ENCODE assay signal across 9 cellular contexts in the genomic region with DNA sequence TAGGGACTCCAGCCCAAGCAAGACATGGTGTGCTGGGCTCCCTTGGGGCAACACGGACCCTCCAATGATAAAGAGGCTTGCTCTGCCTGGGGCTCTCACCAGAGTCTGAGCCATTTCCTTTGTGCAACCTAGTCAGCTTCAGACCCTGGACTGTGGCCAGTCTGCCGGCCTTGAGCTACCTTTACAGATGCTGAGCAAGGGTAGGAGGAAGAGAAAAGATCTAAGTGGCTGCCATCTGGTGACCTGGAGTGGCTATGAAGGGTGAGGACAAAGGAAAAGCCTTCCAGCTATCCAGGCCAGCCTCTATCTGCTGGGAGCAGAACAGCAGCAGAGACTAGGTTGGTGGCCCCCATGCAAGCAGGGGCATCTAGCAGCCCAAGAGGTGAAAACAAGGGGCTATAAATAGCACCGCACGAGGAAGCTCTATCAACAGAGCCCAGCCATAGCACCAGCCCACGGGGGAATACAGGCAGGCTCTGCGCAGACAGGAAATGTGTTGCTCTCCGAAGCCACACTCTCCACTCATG.
DNase-seq lines count a peak whose midpoint lies in the region; ATAC-seq, FAIRE-seq and TF ChIP-seq lines count a peak whose summit lies in the region.
"Had no signal": no experiment of that assay in that cellular context is flagged by ENCODE, and none has a peak within 500 bp of the region (broad histone marks: within the 10 kb centered on the region; RNA-seq: fewer than 3 reads in every experiment).

No MANE protein-coding gene starts in this region.

- H3K4me1 Mint-ChIP-seq in astrocyte (ENCODE audit: low read depth, unreplicated experiment) = peaks cover 29% of the 10 kb centered on the region
- H3K4me1 Mint-ChIP-seq in mesothelial cell of epicardium = peaks cover 39% of the 10 kb centered on the region
- H3K4me1 Mint-ChIP-seq in activated T-helper 1 cell treated with anti-CD3 and anti-CD28 coated beads, Interleukin-12 subunit alpha, Interleukin-12 subunit beta, Interleukin-2, Interleukin-4 antibody, amounts not matched to agents 30 ng/mL and 10 ng/mL and 1 ng/mL, durations not matched to agents 14 hours and 24 hours and 36 hours (ENCODE audit: low read depth) = no peaks in the 10 kb centered on the region

- ATAC-seq in HG03135 (IDR thresholded peaks at IDR 0.05; ENCODE audit: unreplicated experiment) (peak; percentile 49), HG03025 (IDR thresholded peaks at IDR 0.05; ENCODE audit: low FRiP score, unreplicated experiment) (no peak)

- H3K4me1 ChIP-seq in astrocyte (ENCODE audit: insufficient read depth, low read length) = peaks cover 13% of the 10 kb centered on the region

- H3K79me2 ChIP-seq in astrocyte (ENCODE audit: insufficient read depth, low read length) = peaks cover 3% of the 10 kb centered on the region

- H4K20me1 ChIP-seq in astrocyte (ENCODE audit: insufficient read depth, low read length) = peaks cover 52% of the 10 kb centered on the region

- no peak overlapping the region for H3K9ac ChIP-seq in astrocyte (ENCODE audit: low read length)

- no peak overlapping the region for H3K27ac ChIP-seq in astrocyte (ENCODE audit: low read depth, low read length)

- TF ChIP-seq CTCF in GM12865 (IDR thresholded peaks at IDR 0.05; ENCODE audit: insufficient read depth, low read depth, low read length, missing control alignments) (no peak), astrocyte (IDR thresholded peaks at IDR 0.05; ENCODE audit: insufficient read depth, low read depth, low read length) (no peak), mesothelial cell of epicardium (IDR thresholded peaks at IDR 0.05; ENCODE audit: unreplicated experiment) (no peak), GM10266 (IDR thresholded peaks at IDR 0.05; ENCODE audit: control insufficient read depth, insufficient read depth, low read depth, missing control alignments) (no peak)

- H3K9me3 Mint-ChIP-seq in astrocyte (ENCODE audit: unreplicated experiment) (peaks cover 2% of the 10 kb centered on the region), mesothelial cell of epicardium (no peaks in the 10 kb centered on the region)
- no peaks in the 10 kb centered on the region for H3K9me3 Mint-ChIP-seq in activated T-helper 1 cell treated with anti-CD3 and anti-CD28 coated beads, Interleukin-12 subunit alpha, Interleukin-12 subunit beta, Interleukin-2, Interleukin-4 antibody, amounts not matched to agents 30 ng/mL and 10 ng/mL and 1 ng/mL, durations not matched to agents 14 hours and 24 hours and 36 hours

- H3K9me3 ChIP-seq in astrocyte (ENCODE audit: insufficient read depth, low read depth, low read length) = no peaks in the 10 kb centered on the region

- H3K4me3 ChIP-seq in GM12865 (ENCODE audit: low read depth, low read length) = no peak overlapping the region
- H3K4me3 ChIP-seq in astrocyte (ENCODE audit: insufficient read depth, low read depth, low read length) = no peak overlapping the region

- no peak overlapping the region for H2AFZ ChIP-seq in astrocyte (ENCODE audit: low read depth, low read length)

- H3K4me2 ChIP-seq in astrocyte (ENCODE audit: low read length) = peak overlapping the region; percentile 36

- DNase-seq in GM12865 (ENCODE audit: low read depth) (peak; percentile 29), astrocyte (ENCODE audit: low read depth) (no peak), mesothelial cell of epicardium (ENCODE audit: low spot score in 2 of 2, unreplicated experiment in 2 of 2) (no peak), DMS79 (lab: John Stamatoyannopoulos, UW) (no peak), GM10266 (ENCODE audit: extremely low spot score) (no peak)
- DNase-seq in activated T-helper 1 cell treated with anti-CD3 and anti-CD28 coated beads, Interleukin-12 subunit alpha, Interleukin-12 subunit beta, Interleukin-2, Interleukin-4 antibody, amounts not matched to agents 30 ng/mL and 10 ng/mL and 1 ng/mL, durations not matched to agents 14 hours and 24 hours and 36 hours (ENCODE audit: low spot score) = no peak
- DNase-seq: GF-D8 had no signal

- intact Hi-C loops in activated T-helper 1 cell treated with anti-CD3 and anti-CD28 coated beads, Interleukin-12 subunit alpha, Interleukin-12 subunit beta, Interleukin-2, Interleukin-4 antibody, amounts not matched to agents 30 ng/mL and 10 ng/mL and 1 ng/mL, durations not matched to agents 14 hours and 24 hours and 36 hours (cut with micrococcal nuclease) = no loop called here

- H3K4me3 Mint-ChIP-seq in astrocyte (ENCODE audit: unreplicated experiment) = no peak overlapping the region
- H3K4me3 Mint-ChIP-seq in mesothelial cell of epicardium = no peak overlapping the region
- H3K4me3 Mint-ChIP-seq in activated T-helper 1 cell treated with anti-CD3 and anti-CD28 coated beads, Interleukin-12 subunit alpha, Interleukin-12 subunit beta, Interleukin-2, Interleukin-4 antibody, amounts not matched to agents 30 ng/mL and 10 ng/mL and 1 ng/mL, durations not matched to agents 14 hours and 24 hours and 36 hours = no peak overlapping the region

- peaks cover 13% of the 10 kb centered on the region for H3K36me3 Mint-ChIP-seq in astrocyte (ENCODE audit: low read depth, unreplicated experiment)
- peaks cover 10% of the 10 kb centered on the region for H3K36me3 Mint-ChIP-seq in mesothelial cell of epicardium
- H3K36me3 Mint-ChIP-seq in activated T-helper 1 cell treated with anti-CD3 and anti-CD28 coated beads, Interleukin-12 subunit alpha, Interleukin-12 subunit beta, Interleukin-2, Interleukin-4 antibody, amounts not matched to agents 30 ng/mL and 10 ng/mL and 1 ng/mL, durations not matched to agents 14 hours and 24 hours and 36 hours (ENCODE audit: low read depth) = peaks cover 6% of the 10 kb centered on the region

- H3K36me3 ChIP-seq in astrocyte (ENCODE audit: insufficient read depth, low read length) = peaks cover 3% of the 10 kb centered on the region

- no peak for FAIRE-seq in astrocyte (lab: Jason Lieb, UNC)

- no peaks in the 10 kb centered on the region for H3K27me3 Mint-ChIP-seq in astrocyte (ENCODE audit: low read depth, unreplicated experiment)
- no peaks in the 10 kb centered on the region for H3K27me3 Mint-ChIP-seq in mesothelial cell of epicardium (ENCODE audit: low read depth)
- H3K27me3 Mint-ChIP-seq in activated T-helper 1 cell treated with anti-CD3 and anti-CD28 coated beads, Interleukin-12 subunit alpha, Interleukin-12 subunit beta, Interleukin-2, Interleukin-4 antibody, amounts not matched to agents 30 ng/mL and 10 ng/mL and 1 ng/mL, durations not matched to agents 14 hours and 24 hours and 36 hours (ENCODE audit: insufficient read depth) = no peaks in the 10 kb centered on the region

- H3K27ac Mint-ChIP-seq in astrocyte (ENCODE audit: unreplicated experiment) (no peak overlapping the region), mesothelial cell of epicardium (peak overlapping the region; percentile 70)
- H3K27ac Mint-ChIP-seq in activated T-helper 1 cell treated with anti-CD3 and anti-CD28 coated beads, Interleukin-12 subunit alpha, Interleukin-12 subunit beta, Interleukin-2, Interleukin-4 antibody, amounts not matched to agents 30 ng/mL and 10 ng/mL and 1 ng/mL, durations not matched to agents 14 hours and 24 hours and 36 hours = no peak overlapping the region

- H3K27me3 ChIP-seq in astrocyte (ENCODE audit: insufficient read depth, low read length) = no peaks in the 10 kb centered on the region
